Comparison of ENCODE assay signal across 8 cellular contexts in the genomic region with DNA sequence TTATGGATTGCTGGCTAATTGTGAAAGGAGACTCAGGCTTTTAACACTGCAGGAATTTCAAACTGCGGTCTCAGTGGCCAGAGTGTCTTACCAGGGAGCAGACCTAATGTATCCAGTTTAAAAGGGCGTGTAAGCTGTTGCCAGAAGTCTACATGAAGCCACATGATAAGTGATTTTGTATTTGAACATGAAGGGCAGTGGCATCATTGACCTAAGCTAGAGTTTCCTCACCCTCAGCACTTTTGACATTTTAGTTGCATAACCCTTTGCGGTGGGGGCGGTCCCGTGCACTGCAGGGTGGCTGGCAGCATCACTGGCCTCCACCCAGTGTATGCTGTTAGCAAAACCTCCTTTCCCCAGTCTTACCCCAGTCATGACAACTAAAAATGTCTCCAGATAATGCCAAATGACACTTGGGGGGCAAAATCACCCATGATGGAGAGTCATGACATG. TPM values are rescaled to one million over a fixed set of nuclear protein-coding genes. Genes with fewer than 3 reads are reported as not detected.
A peak's percentile ranks its signal among the peaks of the same experiment; 100 is the strongest.
DNase-seq lines count a peak whose midpoint lies in the region; ATAC-seq and TF ChIP-seq lines count a peak whose summit lies in the region.

No MANE protein-coding gene starts in this region.

- TF ChIP-seq CTCF in SU-DHL-6 (IDR thresholded peaks at IDR 0.05; ENCODE audit: insufficient read depth, low read length, poor library complexity, severe bottlenecking) (no peak), smooth muscle cell (IDR thresholded peaks at IDR 0.05; ENCODE audit: borderline replicate concordance, insufficient read depth, poor library complexity, severe bottlenecking) (no peak)

- no peaks in the 10 kb centered on the region for H3K27me3 ChIP-seq in SU-DHL-6 (ENCODE audit: low read length)
- no peaks in the 10 kb centered on the region for H3K27me3 ChIP-seq in smooth muscle cell (ENCODE audit: low read depth)

- no peak for TF ChIP-seq POLR2A in erythroblast (IDR thresholded peaks at IDR 0.05; ENCODE audit: low read length)

- H3K9me3 ChIP-seq in SU-DHL-6 (ENCODE audit: insufficient read depth, low read length) (no peaks in the 10 kb centered on the region), smooth muscle cell (replicated peaks; ENCODE audit: low read depth) (no peaks in the 10 kb centered on the region)

- ATAC-seq in GM18858 (IDR thresholded peaks at IDR 0.05; ENCODE audit: unreplicated experiment): peak; percentile 49
- peak; percentile 64 for ATAC-seq in HG02884 (IDR thresholded peaks at IDR 0.05; ENCODE audit: unreplicated experiment)

- peak overlapping the region; percentile 9; the same call in 1 of the 2 replicates for H3K27ac ChIP-seq in SU-DHL-6 (ENCODE audit: low read depth, low read length)
- H3K27ac ChIP-seq in smooth muscle cell (ENCODE audit: low read depth): peak overlapping the region; percentile 78

- H3K36me3 ChIP-seq in SU-DHL-6 (ENCODE audit: low read length) (0 out of 2 replicates have a peak, but pooled peaks cover 3% of the 10 kb centered on the region), smooth muscle cell (ENCODE audit: low read depth) (no peaks in the 10 kb centered on the region)

- peak overlapping the region; percentile 25 for H3K4me2 ChIP-seq in SU-DHL-6 (ENCODE audit: low read depth, low read length, poor library complexity, severe bottlenecking)
- no peak overlapping the region for H3K4me2 ChIP-seq in smooth muscle cell

- H3K9me2 ChIP-seq in SU-DHL-6 (replicated peaks; ENCODE audit: insufficient read depth, low read length): no peaks in the 10 kb centered on the region

- H3K4me1 ChIP-seq in smooth muscle cell (ENCODE audit: low read depth): peaks cover 23% of the 10 kb centered on the region

- H3K9ac ChIP-seq in SU-DHL-6 (ENCODE audit: low read length) (no peak overlapping the region), smooth muscle cell (ENCODE audit: low read depth) (no peak overlapping the region)

- no peaks in the 10 kb centered on the region for H3K79me2 ChIP-seq in SU-DHL-6 (ENCODE audit: insufficient read depth, low read length)
- no peaks in the 10 kb centered on the region for H3K79me2 ChIP-seq in smooth muscle cell (ENCODE audit: low read depth)

- H4K20me1 ChIP-seq in SU-DHL-6 (ENCODE audit: low read depth, low read length) (peaks cover 37% of the 10 kb centered on the region), smooth muscle cell (ENCODE audit: low read depth) (no peaks in the 10 kb centered on the region)

- H2AFZ ChIP-seq in SU-DHL-6 (ENCODE audit: low read depth, low read length, severe bottlenecking) (no peak overlapping the region), smooth muscle cell (ENCODE audit: low read depth) (no peak overlapping the region)

- H3K4me3 ChIP-seq in SU-DHL-6 (ENCODE audit: insufficient read depth, low read length, poor library complexity, severe bottlenecking) (no peak overlapping the region), smooth muscle cell (no peak overlapping the region)

- H3F3A ChIP-seq in SU-DHL-6 (ENCODE audit: insufficient read depth) (peaks cover 15% of the 10 kb centered on the region), smooth muscle cell (ENCODE audit: low read depth) (no peaks in the 10 kb centered on the region)

- WGBS in smooth muscle cell (ENCODE audit: low lambda C conversion rate): 74% methylated on average over 5 of the region's 5 CpGs

- peak; percentile 48 to 72 for DNase-seq in erythroblast (lab: John Stamatoyannopoulos, UW)
- no peak for DNase-seq in smooth muscle cell (lab: John Stamatoyannopoulos, UW; ENCODE audit: unreplicated experiment)
- DNase-seq in middle frontal gyrus (ENCODE audit: extremely low spot score, low spot score): no peak
- DNase-seq in COR-L47 (lab: John Stamatoyannopoulos, UW): no peak
- no peak for DNase-seq in DMS53 (lab: John Stamatoyannopoulos, UW)

RNA-seq across cellular contexts. Expression of a gene that starts 23.7 kb away (rescaled TPM):
- total RNA-seq in smooth muscle cell: 0.36 TPM in 1 of 2 replicates, not detected in the other
- 0.38 TPM in 1 of 2 replicates, not detected in the other for polyA plus RNA-seq in smooth muscle cell

RNA-seq across cellular contexts. Expression of a gene that starts 25.4 kb away (rescaled TPM):
- 33.0 and 46.4 TPM in 2 replicates for total RNA-seq in smooth muscle cell
- 26.8 and 32.4 TPM in 2 replicates for polyA plus RNA-seq in smooth muscle cell

Comparison
In these comparisons a context has a peak if more than half of its experiments do, and no peak if none do; other contexts are left out.
1. DNase-seq: peak in erythroblast (2 of 2); none in smooth muscle cell (single experiment), middle frontal gyrus (single experiment), COR-L47 (single experiment) and DMS53 (single experiment).